Comparison of ENCODE assay signal across 16 cellular contexts in genomic region chr1:2087766-2088165, GRCh38. TPM values are rescaled to one million over a fixed set of nuclear protein-coding genes. Genes with fewer than 3 reads are reported as not detected.
DNase-seq lines count a peak whose midpoint lies in the region; TF ChIP-seq lines count a peak whose summit lies in the region.
"Had no signal": no experiment of that assay in that cellular context is flagged by ENCODE, and none has a peak within 500 bp of the region (broad histone marks: within the 10 kb centered on the region; RNA-seq: fewer than 3 reads in every experiment).

No MANE protein-coding gene starts in this region.

- no peak overlapping the region for H3K4me3 ChIP-seq in vagina
- H3K4me3 ChIP-seq: BLaER1 had no signal

- no peaks in the 10 kb centered on the region for H3K9me3 ChIP-seq in vagina
- H3K9me3 ChIP-seq: BLaER1 had no signal

- intact Hi-C loops in vagina (cut with DNase I), result no loop called here
- intact Hi-C loops in posterior vena cava (cut with DNase I), result no loop called here

- peak in 57 of 61 donors; percentile 18 to 90 (median 68) for DNase-seq in caudate nucleus (lab: John Stamatoyannopoulos, UW)
- DNase-seq in inferior parietal cortex (ENCODE audit: extremely low spot score), result peak; percentile 63
- peak; percentile 88 for DNase-seq in pons (ENCODE audit: low spot score)
- no peak for DNase-seq in vagina (ENCODE audit: extremely low spot score in 2 of 2)
- no peak for DNase-seq in posterior vena cava (ENCODE audit: low spot score)
- DNase-seq in NCI-H2171 treated with DMSO at 0.1 percent for 48 hours (lab: John Stamatoyannopoulos, UW), result no peak
- DNase-seq in NCI-H1436 (lab: John Stamatoyannopoulos, UW), result no peak
- no peak for DNase-seq in NOMO-1 treated with DMSO at 0.1 percent for 48 hours (lab: John Stamatoyannopoulos, UW; ENCODE audit: unreplicated experiment)
- DNase-seq: DMS 273 treated with DMSO at 0.1 percent for 48 hours, H7, KG1, NCI-H1092 treated with DMSO at 0.1 percent for 48 hours, NCI-H1930, NCI-H510A treated with DMSO at 0.1 percent for 48 hours, SHP77 treated with DMSO at 0.1 percent for 48 hours had no signal

- H3K27me3 ChIP-seq in vagina, result no peaks in the 10 kb centered on the region
- H3K27me3 ChIP-seq: BLaER1 had no signal

- no peaks in the 10 kb centered on the region for H3K4me1 ChIP-seq in vagina

- no peak for TF ChIP-seq CTCF in vagina (IDR thresholded peaks at IDR 0.05)

- H3K36me3 ChIP-seq in vagina, result no peaks in the 10 kb centered on the region

- H3K27ac ChIP-seq in caudate nucleus (ENCODE audit: low read depth, low read length) (peak overlapping the region; percentile 94), vagina (peak overlapping the region; percentile 36)
- H3K27ac ChIP-seq: BLaER1 had no signal

- no peak for TF ChIP-seq POLR2A in vagina (IDR thresholded peaks at IDR 0.05)

RNA-seq across cellular contexts. Expression of gene PRKCZ, which starts 37.6 kb away (rescaled TPM):
- 17.9 TPM for total RNA-seq in vagina
- total RNA-seq in posterior vena cava, result 1 to 10 TPM; 3.0 to 3.6 TPM

Comparison
In these comparisons a context has a peak if more than half of its experiments do, and no peak if none do; other contexts are left out.
1. DNase-seq: peak in caudate nucleus (57 of 61), inferior parietal cortex (single experiment) and pons (single experiment); none in vagina (0 of 2), posterior vena cava (single experiment), NCI-H2171 treated with DMSO at 0.1 percent for 48 hours (single experiment), NCI-H1436 (single experiment) and NOMO-1 treated with DMSO at 0.1 percent for 48 hours (single experiment).